In the genomic region with DNA sequence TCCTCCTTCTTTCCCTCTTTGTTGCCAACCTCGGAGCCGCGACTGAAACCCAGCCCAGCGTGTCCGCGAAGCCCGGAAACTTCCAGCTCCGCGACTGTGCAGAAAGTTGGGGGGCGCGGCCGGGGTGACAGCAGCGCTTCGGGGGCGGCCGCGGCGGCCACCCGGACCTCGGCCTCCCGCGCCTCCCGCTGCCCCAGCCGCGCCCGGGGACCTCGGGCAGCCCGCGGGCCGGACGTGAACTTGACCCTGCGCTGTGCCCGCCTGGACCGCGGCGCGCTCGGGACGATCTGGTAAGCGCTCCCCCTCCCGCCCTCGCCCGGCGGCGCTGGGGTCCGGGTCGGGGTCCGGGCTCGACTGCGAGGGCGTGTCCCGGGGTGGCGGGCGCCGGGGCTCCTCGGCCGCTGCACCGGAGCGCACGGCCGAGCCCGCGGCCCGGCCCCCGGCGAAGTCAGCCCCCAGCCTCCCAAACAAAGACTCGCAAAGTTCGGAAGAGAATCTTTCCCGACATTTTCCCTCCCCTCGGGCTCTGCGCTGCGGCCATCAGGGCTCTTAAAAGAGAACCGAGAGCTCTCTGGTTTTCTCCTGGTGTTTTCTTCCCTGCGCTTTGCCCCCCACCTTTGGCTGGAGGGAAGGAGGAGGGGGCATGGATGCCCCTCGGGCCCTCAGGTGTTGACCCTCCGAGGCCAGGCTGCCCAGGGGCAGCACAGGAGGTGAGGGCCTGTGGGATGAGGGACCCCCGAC, we compare ENCODE assay signal across 8 cellular contexts.
A peak's percentile ranks its signal among the peaks of the same experiment; 100 is the strongest.
DNase-seq lines count a peak whose midpoint lies in the region; ATAC-seq and TF ChIP-seq lines count a peak whose summit lies in the region.

No MANE protein-coding gene starts in this region.

- TF ChIP-seq CTCF in CD14-positive monocyte (IDR thresholded peaks at IDR 0.05): no peak
- no peak for TF ChIP-seq CTCF in epithelial cell of proximal tubule (conservative IDR thresholded peaks at IDR 0.05; ENCODE audit: low read depth, low read length)
- TF ChIP-seq CTCF in uterus (IDR thresholded peaks at IDR 0.05): no peak

- no peaks in the 10 kb centered on the region for H3K27me3 ChIP-seq in uterus

- H3K27ac ChIP-seq in uterus: peak overlapping the region; percentile 94 to 99

- no peaks in the 10 kb centered on the region for H3K36me3 ChIP-seq in uterus

- H3K36me3 Mint-ChIP-seq in CD14-positive monocyte: peaks cover 3 to 17% of the 10 kb centered on the region in 2 donors

- peaks cover 0 to 2% (median 0%) of the 10 kb centered on the region in 3 donors for H3K27me3 Mint-ChIP-seq in CD14-positive monocyte (ENCODE audit: low read depth in 3 of 3)

- peak overlapping the region; percentile 87 to 94 (median 91) for H3K27ac Mint-ChIP-seq in CD14-positive monocyte

- peaks cover 67% of the 10 kb centered on the region for H3K4me1 Mint-ChIP-seq in CD14-positive monocyte

- no peaks in the 10 kb centered on the region for H3K4me1 ChIP-seq in uterus

- H3K9me3 Mint-ChIP-seq in CD14-positive monocyte: peaks cover 0 to 1% (median 0%) of the 10 kb centered on the region in 7 donors

- peak overlapping the region; percentile 64 for H3K4me3 ChIP-seq in epithelial cell of proximal tubule (ENCODE audit: low read depth, low read length)
- H3K4me3 ChIP-seq in uterus: peak overlapping the region; percentile 49 to 53

- H3K9me3 ChIP-seq in uterus: no peaks in the 10 kb centered on the region

- intact Hi-C loops in CD14-positive monocyte (cut with micrococcal nuclease): loop anchor here in 1 of 2 donors (1.0 to 10.0 kb wide), 2 partner anchors 9 to 880 kb away; a partner anchor contains a TSS
- intact Hi-C loops in uterus (cut with DNase I; ENCODE audit: low total_unique reads): no loop called here

- no peak for DNase-seq in CD14-positive monocyte (ENCODE audit: low spot score)
- peak; percentile 9 for DNase-seq in T follicular helper cell (ENCODE audit: low read depth)
- DNase-seq in epithelial cell of proximal tubule (ENCODE audit: low read depth): no peak
- DNase-seq in myocyte (ENCODE audit: low read depth): peak; percentile 57
- peak; percentile 43 to 51 for DNase-seq in uterus
- no peak for DNase-seq in NCI-H748 treated with DMSO at 0.1 percent for 48 hours (lab: John Stamatoyannopoulos, UW)

- TF ChIP-seq POLR2A in uterus (IDR thresholded peaks at IDR 0.05): peak; percentile 4 to 53

- ATAC-seq in GM21528 (IDR thresholded peaks at IDR 0.05; ENCODE audit: low FRiP score, unreplicated experiment): no peak
- no peak for ATAC-seq in HG03571 (IDR thresholded peaks at IDR 0.05; ENCODE audit: unreplicated experiment)

- H3K4me3 Mint-ChIP-seq in CD14-positive monocyte: peak overlapping the region; percentile 89 to 95

Comparison
In these comparisons a context has a peak if more than half of its experiments do, and no peak if none do; other contexts are left out.
1. DNase-seq: peak in T follicular helper cell (single experiment), myocyte (single experiment) and uterus (2 of 2); none in CD14-positive monocyte (single experiment), epithelial cell of proximal tubule (single experiment) and NCI-H748 treated with DMSO at 0.1 percent for 48 hours (single experiment).